ENCODE assay signal across 28 cellular contexts in genomic region chr19:687569-688166, GRCh38. TPM values are rescaled to one million over a fixed set of nuclear protein-coding genes. Genes with fewer than 3 reads are reported as not detected.
"Had no signal": no experiment of that assay in that cellular context is flagged by ENCODE, and none has a peak within 500 bp of the region (broad histone marks: within the 10 kb centered on the region; RNA-seq: fewer than 3 reads in every experiment).

No MANE protein-coding gene starts in this region.

- H3K9me3 ChIP-seq: esophagus muscularis mucosa, heart left ventricle, thoracic aorta, uterus had no signal

- H3K27me3 ChIP-seq: esophagus muscularis mucosa, foreskin keratinocyte, heart left ventricle, uterus had no signal

- H3K36me3 ChIP-seq: esophagus muscularis mucosa, heart left ventricle, thoracic aorta, uterus had no signal

- H3K27me3 Mint-ChIP-seq: activated CD4-positive, alpha-beta T cell treated with anti-CD3 and anti-CD28 coated beads for 36 hours; naive thymus-derived CD8-positive, alpha-beta T cell had no signal

- H3K4me1 Mint-ChIP-seq: activated CD4-positive, alpha-beta T cell treated with anti-CD3 and anti-CD28 coated beads for 36 hours; activated naive CD4-positive, alpha-beta T cell treated with anti-CD3 and anti-CD28 coated beads, Interleukin-2, amount 10 ng/mL, durations not matched to agents 7 days and 5 days; activated naive CD8-positive, alpha-beta T cell treated with anti-CD3 and anti-CD28 coated beads, Interleukin-2, amount 10 ng/mL, durations not matched to agents 7 days and 5 days; naive thymus-derived CD8-positive, alpha-beta T cell had no signal

- ATAC-seq: activated CD4-positive, alpha-beta T cell treated with anti-CD3 and anti-CD28 coated beads for 36 hours; foreskin keratinocyte; heart left ventricle; naive thymus-derived CD8-positive, alpha-beta T cell; sciatic nerve had no signal

- H3K27ac Mint-ChIP-seq: activated CD4-positive, alpha-beta T cell treated with anti-CD3 and anti-CD28 coated beads for 36 hours; activated naive CD4-positive, alpha-beta T cell treated with anti-CD3 and anti-CD28 coated beads, Interleukin-2, amount 10 ng/mL, durations not matched to agents 7 days and 5 days; activated naive CD8-positive, alpha-beta T cell treated with anti-CD3 and anti-CD28 coated beads, Interleukin-2, amount 10 ng/mL, durations not matched to agents 7 days and 5 days; activated T-helper 1 cell treated with anti-CD3 and anti-CD28 coated beads, Interleukin-12 subunit alpha, Interleukin-12 subunit beta, Interleukin-2, Interleukin-4 antibody, amounts not matched to agents 30 ng/mL and 10 ng/mL and 1 ng/mL, durations not matched to agents 14 hours and 24 hours and 36 hours had no signal

- H3K4me3 ChIP-seq: esophagus muscularis mucosa, heart left ventricle, skin epidermis, thoracic aorta, uterus had no signal

- H3K9me3 Mint-ChIP-seq: activated naive CD4-positive, alpha-beta T cell treated with anti-CD3 and anti-CD28 coated beads, Interleukin-2, amount 10 ng/mL, durations not matched to agents 7 days and 5 days; activated naive CD8-positive, alpha-beta T cell treated with anti-CD3 and anti-CD28 coated beads, Interleukin-2, amount 10 ng/mL, durations not matched to agents 7 days and 5 days; activated T-helper 1 cell treated with anti-CD3 and anti-CD28 coated beads, Interleukin-12 subunit alpha, Interleukin-12 subunit beta, Interleukin-2, Interleukin-4 antibody, amounts not matched to agents 30 ng/mL and 10 ng/mL and 1 ng/mL, durations not matched to agents 14 hours and 24 hours and 36 hours; naive thymus-derived CD8-positive, alpha-beta T cell; neural crest cell had no signal

- H3K4me1 ChIP-seq: esophagus muscularis mucosa, foreskin keratinocyte, heart left ventricle, uterus had no signal

- DNase-seq: activated CD4-positive, alpha-beta T cell treated with anti-CD3 and anti-CD28 coated beads for 36 hours; activated CD4-positive, alpha-beta T cell treated with anti-CD3 and anti-CD28 coated beads, Interleukin-2, amount 50 U/mL, for 48 hours; activated CD4-positive, CD25-positive, alpha-beta regulatory T cell; activated CD8-positive, alpha-beta memory T cell treated with anti-CD3 and anti-CD28 coated beads for 24 hours; activated gamma-delta T cell; activated naive CD4-positive, alpha-beta T cell treated with anti-CD3 and anti-CD28 coated beads, Interleukin-2, amount 10 ng/mL, durations not matched to agents 7 days and 5 days; activated naive CD8-positive, alpha-beta T cell treated with anti-CD3 and anti-CD28 coated beads, Interleukin-2, amount 10 ng/mL, durations not matched to agents 7 days and 5 days; amniotic stem cell; caudate nucleus; dermis blood vessel endothelial cell; effector CD4-positive, alpha-beta T cell; foreskin keratinocyte; heart left ventricle; midbrain; naive thymus-derived CD8-positive, alpha-beta T cell; posterior cingulate gyrus; stimulated activated CD4-positive, alpha-beta T cell treated with anti-CD3 and anti-CD28 coated beads, Interleukin-12 subunit alpha, Interleukin-12 subunit beta, amount 100 ng/mL, for 4 hours; stimulated activated CD4-positive, alpha-beta T cell treated with anti-CD3 and anti-CD28 coated beads, Interleukin-4, amount 100 ng/mL, for 1 hour; stimulated activated naive CD8-positive, alpha-beta T cell treated with anti-CD3 and anti-CD28 coated beads, Interleukin-15, Interleukin-2, amounts not matched to agents 100 U/mL and 50 U/mL, for 24 hours; uterus had no signal

- H3K4me3 Mint-ChIP-seq: activated CD4-positive, alpha-beta T cell treated with anti-CD3 and anti-CD28 coated beads for 36 hours; activated naive CD4-positive, alpha-beta T cell treated with anti-CD3 and anti-CD28 coated beads, Interleukin-2, amount 10 ng/mL, durations not matched to agents 7 days and 5 days; activated naive CD8-positive, alpha-beta T cell treated with anti-CD3 and anti-CD28 coated beads, Interleukin-2, amount 10 ng/mL, durations not matched to agents 7 days and 5 days; activated T-helper 1 cell treated with anti-CD3 and anti-CD28 coated beads, Interleukin-12 subunit alpha, Interleukin-12 subunit beta, Interleukin-2, Interleukin-4 antibody, amounts not matched to agents 30 ng/mL and 10 ng/mL and 1 ng/mL, durations not matched to agents 14 hours and 24 hours and 36 hours; naive thymus-derived CD8-positive, alpha-beta T cell; neural crest cell had no signal

- H3K36me3 Mint-ChIP-seq: activated naive CD4-positive, alpha-beta T cell treated with anti-CD3 and anti-CD28 coated beads, Interleukin-2, amount 10 ng/mL, durations not matched to agents 7 days and 5 days; activated naive CD8-positive, alpha-beta T cell treated with anti-CD3 and anti-CD28 coated beads, Interleukin-2, amount 10 ng/mL, durations not matched to agents 7 days and 5 days; naive thymus-derived CD8-positive, alpha-beta T cell had no signal

- H3K27ac ChIP-seq: esophagus muscularis mucosa, foreskin keratinocyte, heart left ventricle, skin epidermis, thoracic aorta, uterus had no signal

RNA-seq across cellular contexts. Expression of gene PRSS57, which starts 7.6 kb away (rescaled TPM):
- total RNA-seq: activated CD4-positive, alpha-beta T cell treated with anti-CD3 and anti-CD28 coated beads for 36 hours; activated naive CD8-positive, alpha-beta T cell treated with anti-CD3 and anti-CD28 coated beads, Interleukin-2, amount 10 ng/mL, durations not matched to agents 7 days and 5 days; activated T-helper 1 cell treated with anti-CD3 and anti-CD28 coated beads, Interleukin-12 subunit alpha, Interleukin-12 subunit beta, Interleukin-2, Interleukin-4 antibody, amounts not matched to agents 30 ng/mL and 10 ng/mL and 1 ng/mL, durations not matched to agents 14 hours and 24 hours and 36 hours; dermis blood vessel endothelial cell; foreskin keratinocyte; heart left ventricle; kidney epithelial cell; naive thymus-derived CD8-positive, alpha-beta T cell; neural crest cell; sciatic nerve; T-helper 1 cell treated with Interleukin-12 subunit alpha and Interleukin-12 subunit beta and Interleukin-4 antibody, amounts not matched to agents 30 ng/mL and 1 ng/mL, for 36 hours; thoracic aorta; uterus had no signal
- polyA plus RNA-seq: foreskin keratinocyte, heart left ventricle had no signal

RNA-seq across cellular contexts. Expression of gene PALM, which starts 21.1 kb away (rescaled TPM):
- total RNA-seq: activated naive CD8-positive, alpha-beta T cell treated with anti-CD3 and anti-CD28 coated beads, Interleukin-2, amount 10 ng/mL, durations not matched to agents 7 days and 5 days; naive thymus-derived CD8-positive, alpha-beta T cell; T-helper 1 cell treated with Interleukin-12 subunit alpha and Interleukin-12 subunit beta and Interleukin-4 antibody, amounts not matched to agents 30 ng/mL and 1 ng/mL, for 36 hours had no signal
- polyA plus RNA-seq: naive thymus-derived CD8-positive, alpha-beta T cell had no signal

RNA-seq across cellular contexts. Expression of gene FGF22, which starts 48.0 kb away (rescaled TPM):
- total RNA-seq: activated CD4-positive, alpha-beta T cell treated with anti-CD3 and anti-CD28 coated beads for 36 hours; activated T-helper 1 cell treated with anti-CD3 and anti-CD28 coated beads, Interleukin-12 subunit alpha, Interleukin-12 subunit beta, Interleukin-2, Interleukin-4 antibody, amounts not matched to agents 30 ng/mL and 10 ng/mL and 1 ng/mL, durations not matched to agents 14 hours and 24 hours and 36 hours; dermis blood vessel endothelial cell; foreskin keratinocyte; kidney epithelial cell; T-helper 1 cell treated with Interleukin-12 subunit alpha and Interleukin-12 subunit beta and Interleukin-4 antibody, amounts not matched to agents 30 ng/mL and 1 ng/mL, for 36 hours had no signal
- polyA plus RNA-seq: foreskin keratinocyte; naive thymus-derived CD8-positive, alpha-beta T cell had no signal
